Comparison of ENCODE assay signal across 20 cellular contexts in the genomic region with DNA sequence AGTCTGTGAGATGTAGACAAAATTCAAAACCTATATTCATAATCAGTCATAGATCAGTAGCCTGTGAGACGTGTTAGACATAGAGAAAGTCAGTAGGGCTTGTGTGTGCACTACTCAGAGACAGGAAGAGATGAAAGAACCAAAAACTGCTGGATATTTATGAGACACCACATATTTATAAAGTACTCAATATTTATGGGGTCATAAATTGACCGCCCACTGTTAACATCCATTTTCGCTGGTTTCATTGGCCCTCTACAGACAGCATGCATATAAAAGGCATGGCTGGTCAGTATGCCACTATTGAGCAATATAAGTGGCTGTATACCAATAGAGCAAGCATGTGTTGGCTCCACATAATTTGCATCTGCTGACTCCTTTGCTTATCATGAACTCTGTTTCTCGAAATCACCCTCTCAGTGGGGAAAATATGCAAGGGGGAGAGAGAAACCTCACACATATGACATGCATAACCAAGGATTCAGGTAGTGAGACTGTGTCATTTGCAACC.
DNase-seq lines count a peak whose midpoint lies in the region; ATAC-seq, FAIRE-seq and TF ChIP-seq lines count a peak whose summit lies in the region.
"Had no signal": no experiment of that assay in that cellular context is flagged by ENCODE, and none has a peak within 500 bp of the region (broad histone marks: within the 10 kb centered on the region; RNA-seq: fewer than 3 reads in every experiment).

No MANE protein-coding gene starts in this region.

- TF ChIP-seq POLR2A in HepG2 (IDR thresholded peaks at IDR 0.05; ENCODE audit: insufficient read depth in 1 of 2, low read depth in 2 of 2, low read length in 2 of 2) (no peak), right lobe of liver (IDR thresholded peaks at IDR 0.05) (no peak)

- TF ChIP-seq RAD21 in HepG2 (CRISPR knock-in tag; IDR thresholded peaks at IDR 0.05), result no peak

- H3K4me2 ChIP-seq in HepG2 (ENCODE audit: low read depth, low read length), result no peak overlapping the region
- H3K4me2 ChIP-seq: KMS-11 had no signal

- H3K27me3 ChIP-seq in HepG2 (ENCODE audit: control insufficient read depth in 1 of 2, insufficient read depth in 2 of 2, low read length in 2 of 2), result peaks cover 2 to 24% of the 10 kb centered on the region in 2 experiments; a peak in 3 of 5 replicates
- H3K27me3 ChIP-seq in right lobe of liver, result peaks cover 0 to 23% of the 10 kb centered on the region in 2 donors
- H3K27me3 ChIP-seq in duodenal mucosa (ENCODE audit: control insufficient read depth in 1 of 2, insufficient read depth in 2 of 2, low read length in 2 of 2), result no peaks in the 10 kb centered on the region
- H3K27me3 ChIP-seq: BE2C had no signal

- H3K9me3 Mint-ChIP-seq in immature natural killer cell, result no peaks in the 10 kb centered on the region

- H3K4me3 Mint-ChIP-seq in immature natural killer cell, result peak overlapping the region in 2 of 5 donors; percentile 6 to 34

- POLR2A ChIA-PET in HepG2 (lab: Yijun Ruan, JAX), result no interaction called here

- intact Hi-C loops in HepG2 (cut with micrococcal nuclease; ENCODE audit: unreplicated experiment) (loop anchor here (5.0 kb wide), 1 partner anchor 68 kb away; no protein-coding TSS in a partner anchor), right lobe of liver (cut with DNase I) (no loop called here)

- peaks cover 8 to 12% (median 8%) of the 10 kb centered on the region in 3 donors for H3K27me3 Mint-ChIP-seq in immature natural killer cell (ENCODE audit: low read depth in 3 of 3)

- ATAC-seq in HepG2 (no peak), right lobe of liver (no peak)
- ATAC-seq: gastrocnemius medialis, mucosa of descending colon, sciatic nerve had no signal

- CTCF ChIA-PET in HepG2 (lab: Yijun Ruan, JAX; ENCODE audit: low intra/inter-chr PET ratio, low total read pairs), result no interaction called here

- peaks cover 79% of the 10 kb centered on the region for H3K4me1 ChIP-seq in HepG2 (ENCODE audit: insufficient read depth, low read length)
- no peaks in the 10 kb centered on the region for H3K4me1 ChIP-seq in right lobe of liver
- peaks cover 9% of the 10 kb centered on the region in 2 donors for H3K4me1 ChIP-seq in duodenal mucosa (ENCODE audit: control insufficient read depth in 1 of 2, insufficient read depth in 2 of 2, low read length in 2 of 2)
- H3K4me1 ChIP-seq: uterus had no signal

- TF ChIP-seq EP300 in HepG2 (IDR thresholded peaks at IDR 0.05; ENCODE audit: low read depth in 2 of 2, low read length in 2 of 2) (no peak), HepG2 (CRISPR knock-in tag; IDR thresholded peaks at IDR 0.05; ENCODE audit: borderline replicate concordance) (no peak)

- no peak overlapping the region for H3K27ac Mint-ChIP-seq in immature natural killer cell

- no peaks in the 10 kb centered on the region for H3K36me3 ChIP-seq in HepG2 (replicated peaks in 1 of 2; ENCODE audit: control insufficient read depth in 1 of 2, insufficient read depth in 2 of 2, low read length in 2 of 2)
- H3K36me3 ChIP-seq in right lobe of liver, result no peaks in the 10 kb centered on the region
- no peaks in the 10 kb centered on the region for H3K36me3 ChIP-seq in duodenal mucosa (ENCODE audit: control insufficient read depth in 1 of 2, insufficient read depth in 2 of 2, low read length in 2 of 2)
- H3K36me3 ChIP-seq: BE2C, gastrocnemius medialis, uterus had no signal

- no peak overlapping the region for H3K4me3 ChIP-seq in HepG2 (replicated peaks in 1 of 3; ENCODE audit: insufficient read depth in 1 of 3, low read depth in 2 of 3, low read length in 3 of 3)
- no peak overlapping the region for H3K4me3 ChIP-seq in right lobe of liver
- peak overlapping the region; percentile 6 for H3K4me3 ChIP-seq in duodenal mucosa (ENCODE audit: low read depth in 1 of 2, low read length in 2 of 2)
- H3K4me3 ChIP-seq: gastrocnemius medialis, mucosa of descending colon, uterus had no signal

- TF ChIP-seq CTCF in HepG2 (CRISPR knock-in tag; IDR thresholded peaks at IDR 0.05) (no peak), right lobe of liver (IDR thresholded peaks at IDR 0.05) (no peak)

- no peaks in the 10 kb centered on the region for H4K20me1 ChIP-seq in HepG2 (ENCODE audit: insufficient read depth, low read length)

- no peak overlapping the region for H2AFZ ChIP-seq in HepG2 (ENCODE audit: low read length)

- in situ Hi-C loops in HepG2 (cut with HindIII; ENCODE audit: extremely low pct_ligation_motif_present, low pct_unique_long_range_greater_than_20kb), result no loop called here

- DNase-seq in HepG2 (ENCODE audit: low spot score), result no peak
- no peak for DNase-seq in right lobe of liver
- peak; percentile 45 for DNase-seq in M059J (ENCODE audit: low read depth)
- no peak for DNase-seq in immature natural killer cell
- DNase-seq in stimulated activated CD4-positive, alpha-beta T cell treated with anti-CD3 and anti-CD28 coated beads, Interleukin-2, amount 100 ng/mL, for 48 hours, result no peak
- no peak for DNase-seq in stimulated activated CD4-positive, alpha-beta T cell treated with anti-CD3 and anti-CD28 coated beads, Interleukin-12 subunit alpha, Interleukin-12 subunit beta, amount 100 ng/mL, for 4 hours
- DNase-seq: BE2C; dermis blood vessel endothelial cell; gastrocnemius medialis; GF-D8; mucosa of descending colon; NCI-H1436; NCI-H2171; NCI-H748 treated with DMSO at 0.1 percent for 48 hours; stimulated activated CD4-positive, alpha-beta T cell treated with anti-CD3 and anti-CD28 coated beads, Interleukin-1b, Interleukin-23, amount 100 ng/mL, for 48 hours; uterus had no signal

- no peaks in the 10 kb centered on the region for H3K36me3 Mint-ChIP-seq in immature natural killer cell

- no peaks in the 10 kb centered on the region for H3K79me2 ChIP-seq in HepG2 (ENCODE audit: insufficient read depth, low read length)

- no peak for FAIRE-seq in HepG2 (lab: Jason Lieb, UNC)
- FAIRE-seq: GM12891 had no signal

- 74% methylated on average over 4 of the region's 4 CpGs for WGBS in HepG2 (ENCODE audit: low lambda C conversion rate)
- WGBS in right lobe of liver (ENCODE audit: insufficient coverage, low coverage, low lambda C conversion rate, missing lambda C conversion rate), result 82% methylated on average over 4 of the region's 4 CpGs

- H3K9ac ChIP-seq in HepG2 (ENCODE audit: insufficient read depth, low read depth, low read length), result no peak overlapping the region
- H3K9ac ChIP-seq in duodenal mucosa (ENCODE audit: low read depth in 1 of 2, low read length in 2 of 2), result peak overlapping the region in 1 of 2 donors; percentile 16
- H3K9ac ChIP-seq: KMS-11 had no signal

- peaks cover 36 to 49% of the 10 kb centered on the region in 2 donors for H3K4me1 Mint-ChIP-seq in immature natural killer cell

- no TSS peak for BruUV-seq in HepG2 (replicated peaks; lab: Mats Ljungman, UMichigan)

- H3K9me3 ChIP-seq in HepG2 (ENCODE audit: low read length), result no peaks in the 10 kb centered on the region
- H3K9me3 ChIP-seq in right lobe of liver, result no peaks in the 10 kb centered on the region
- no peaks in the 10 kb centered on the region for H3K9me3 ChIP-seq in duodenal mucosa (ENCODE audit: control insufficient read depth in 1 of 2, low read length in 2 of 2)
- H3K9me3 ChIP-seq: BE2C, gastrocnemius medialis, mucosa of descending colon, uterus had no signal

- no peak overlapping the region for H3K27ac ChIP-seq in HepG2 (ENCODE audit: extremely low read length, insufficient read depth, low read length)
- no peak overlapping the region for H3K27ac ChIP-seq in right lobe of liver
- H3K27ac ChIP-seq in duodenal mucosa (ENCODE audit: low read depth, low read length), result no peak overlapping the region
- H3K27ac ChIP-seq: gastrocnemius medialis, KMS-11, uterus had no signal

TF ChIP-seq in HepG2, 621 proteins besides CTCF, POLR2A, EP300 and RAD21:
- peak; percentile 75; the same call in 1 of the 2 replicates for TF ChIP-seq CEBPB (IDR thresholded peaks at IDR 0.05; ENCODE audit: borderline replicate concordance, low read depth, low read length)
- TF ChIP-seq ZNF343 (CRISPR knock-in tag; IDR thresholded peaks at IDR 0.05), result no peak
- no peak for TF ChIP-seq SP5 (CRISPR knock-in tag; IDR thresholded peaks at IDR 0.05; ENCODE audit: borderline replicate concordance, low read depth)
- TF ChIP-seq CEBPG (CRISPR knock-in tag; IDR thresholded peaks at IDR 0.05), result peak; percentile 35; the same call in 1 of the 2 replicates
- peak; percentile 51; the same call in 1 of the 2 replicates for TF ChIP-seq SNAPC2 (CRISPR knock-in tag; IDR thresholded peaks at IDR 0.05)
TF ChIP-seq in HepG2: peak in this region for 3.

Comparison
In these comparisons a context has a peak if more than half of its experiments do, and no peak if none do; other contexts are left out.
1. H3K4me3 ChIP-seq: peak in duodenal mucosa (2 of 2); none in HepG2 (0 of 3) and right lobe of liver (0 of 3).